8 cellular contexts compared by ENCODE assay signal in the genomic region with DNA sequence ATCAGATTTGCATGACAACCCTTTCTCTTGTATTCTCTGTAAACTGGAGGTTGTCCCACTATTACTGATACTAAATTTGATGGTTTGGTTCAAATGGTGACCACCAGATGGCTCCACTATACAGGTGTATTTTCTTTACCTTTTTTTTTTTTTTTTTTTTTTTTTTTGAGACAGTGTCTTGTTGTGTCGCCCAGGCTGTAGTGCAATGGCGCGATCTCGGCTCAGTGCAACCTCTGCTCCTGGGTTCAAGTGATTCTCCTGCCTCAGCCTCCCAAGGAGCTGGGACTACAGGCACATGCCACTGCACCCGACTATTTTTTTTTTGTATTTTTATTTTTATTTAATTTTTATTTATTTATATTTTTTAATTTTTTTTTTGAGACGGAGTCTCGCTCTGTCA.
A peak's percentile ranks its signal among the peaks of the same experiment; 100 is the strongest.
DNase-seq lines count a peak whose midpoint lies in the region; ATAC-seq and TF ChIP-seq lines count a peak whose summit lies in the region.

No MANE protein-coding gene starts in this region.

- ATAC-seq in GM19328 (IDR thresholded peaks at IDR 0.05; ENCODE audit: unreplicated experiment) = no peak
- ATAC-seq in GM18517 (IDR thresholded peaks at IDR 0.05; ENCODE audit: unreplicated experiment) = no peak

- H3K36me3 ChIP-seq in iPS DF 6.9 (ENCODE audit: control insufficient read depth, insufficient read depth, low read length) = no peaks in the 10 kb centered on the region

- no CpG with 5 or more reads among the region's 7 CpGs for WGBS in iPS DF 6.9 (ENCODE audit: insufficient coverage, insufficient read length)

- peak; percentile 51; the same call in 1 of the 2 replicates for TF ChIP-seq CTCF in LNCAP (IDR thresholded peaks at IDR 0.05)

- H3K27ac ChIP-seq in iPS DF 6.9 (ENCODE audit: low read length) = no peak overlapping the region

- H3K4me1 ChIP-seq in iPS DF 6.9 (ENCODE audit: control insufficient read depth, insufficient read depth, low read length) = no peaks in the 10 kb centered on the region

- no peak overlapping the region for H3K4me3 ChIP-seq in iPS DF 6.9 (ENCODE audit: low read length)

- peak; percentile 28 for DNase-seq in activated gamma-delta T cell treated with Interleukin-2 at 50 U/mL for 16 hours
- no peak for DNase-seq in activated gamma-delta T cell (lab: John Stamatoyannopoulos, UW)
- DNase-seq in activated CD4-positive, alpha-beta T cell treated with anti-CD3 and anti-CD28 coated beads, Interleukin-2, amount 50 U/mL, for 1 hour = peak; percentile 37
- DNase-seq in iPS DF 6.9 (ENCODE audit: low read depth, low spot score) = peak; percentile 29
- DNase-seq in NCI-H446 (lab: John Stamatoyannopoulos, UW) = no peak

- no peaks in the 10 kb centered on the region for H3K9me3 ChIP-seq in iPS DF 6.9 (ENCODE audit: control insufficient read depth, insufficient read depth, low read length)

- H3K27me3 ChIP-seq in iPS DF 6.9 (ENCODE audit: control insufficient read depth, insufficient read depth, low read length) = no peaks in the 10 kb centered on the region

Comparison
In these comparisons a context has a peak if more than half of its experiments do, and no peak if none do; other contexts are left out.
1. DNase-seq: peak in activated gamma-delta T cell treated with Interleukin-2 at 50 U/mL for 16 hours (single experiment), activated CD4-positive, alpha-beta T cell treated with anti-CD3 and anti-CD28 coated beads, Interleukin-2, amount 50 U/mL, for 1 hour (single experiment) and iPS DF 6.9 (single experiment); none in activated gamma-delta T cell (single experiment) and NCI-H446 (0 of 2).